Comparison of ENCODE assay signal across 21 cellular contexts in genomic region chr1:41853907-41854306, GRCh38.
DNase-seq lines count a peak whose midpoint lies in the region; ATAC-seq and TF ChIP-seq lines count a peak whose summit lies in the region.
"Had no signal": no experiment of that assay in that cellular context is flagged by ENCODE, and none has a peak within 500 bp of the region (broad histone marks: within the 10 kb centered on the region; RNA-seq: fewer than 3 reads in every experiment).

No MANE protein-coding gene starts in this region.

- no peak overlapping the region for H3K27ac ChIP-seq in mesenchymal stem cell (ENCODE audit: low read length, poor library complexity, severe bottlenecking)
- H3K27ac ChIP-seq: A549, GM23248, RWPE1 had no signal

- no peak overlapping the region for H3K9ac ChIP-seq in mesenchymal stem cell (ENCODE audit: low read length)
- H3K9ac ChIP-seq: GM23248 had no signal

- peaks cover 0 to 18% of the 10 kb centered on the region in 2 experiments for H3K27me3 ChIP-seq in mesenchymal stem cell (ENCODE audit: control insufficient read depth in 1 of 2, insufficient read depth in 1 of 2, low read length in 2 of 2)
- H3K27me3 ChIP-seq: MG63 had no signal

- H2AFZ ChIP-seq in mesenchymal stem cell (ENCODE audit: low read depth, low read length) = no peak overlapping the region
- H2AFZ ChIP-seq: GM23248 had no signal

- no peak overlapping the region for H2BK120ac ChIP-seq in mesenchymal stem cell (ENCODE audit: low read depth, low read length)

- peak; percentile 70 for DNase-seq in DMS 273 (lab: John Stamatoyannopoulos, UW; ENCODE audit: unreplicated experiment)
- DNase-seq in G401 (ENCODE audit: low spot score) = peak; percentile 86
- DNase-seq in NCI-H524 treated with DMSO at 0.1 percent for 48 hours (lab: John Stamatoyannopoulos, UW) = peak; percentile 41
- no peak for DNase-seq in mesenchymal stem cell
- no peak for DNase-seq in type B pancreatic cell (ENCODE audit: extremely low spot score, unreplicated experiment)
- DNase-seq in NCI-H1105 treated with DMSO at 0.1 percent for 48 hours (lab: John Stamatoyannopoulos, UW) = no peak
- DNase-seq: CD4-positive, alpha-beta memory T cell; COR-L47; DMS79; GM23248; H9; MG63; NCI-H2029; NCI-H2227 treated with DMSO at 0.1 percent for 48 hours; NCI-H510A treated with DMSO at 0.1 percent for 48 hours; SHP77 had no signal

- H2BK15ac ChIP-seq in mesenchymal stem cell (ENCODE audit: low read depth, poor library complexity, severe bottlenecking) = no peak overlapping the region

- no peak overlapping the region for H4K91ac ChIP-seq in mesenchymal stem cell (ENCODE audit: low read length)

- no peak overlapping the region for H3K18ac ChIP-seq in mesenchymal stem cell (ENCODE audit: low read depth in 1 of 2, low read length in 2 of 2)

- no peak overlapping the region for H3K23ac ChIP-seq in mesenchymal stem cell (ENCODE audit: low read length in 2 of 2)

- no peak overlapping the region for H2BK5ac ChIP-seq in mesenchymal stem cell (ENCODE audit: low read depth, low read length, poor library complexity, severe bottlenecking)

- peaks cover 5% of the 10 kb centered on the region for H3K9me3 Mint-ChIP-seq in type B pancreatic cell
- H3K9me3 Mint-ChIP-seq: H9 had no signal

- H3K36me3 ChIP-seq in mesenchymal stem cell (ENCODE audit: control insufficient read depth in 1 of 2, insufficient read depth in 2 of 2, low read depth in 1 of 2, low read length in 2 of 2) = no peaks in the 10 kb centered on the region
- H3K36me3 ChIP-seq: MG63 had no signal

- no peak overlapping the region for H3K4me2 ChIP-seq in mesenchymal stem cell (ENCODE audit: low read length, poor library complexity, severe bottlenecking)
- H3K4me2 ChIP-seq: A549 had no signal

- no peak overlapping the region for H3K4ac ChIP-seq in mesenchymal stem cell (ENCODE audit: low read depth in 1 of 2, low read length in 2 of 2)

- H3K79me1 ChIP-seq in mesenchymal stem cell (replicated peaks; ENCODE audit: low read length, poor library complexity, severe bottlenecking) = peaks cover 28% of the 10 kb centered on the region

- 92% methylated on average over 6 of the region's 6 CpGs for WGBS in mesenchymal stem cell

- H3K27ac Mint-ChIP-seq in type B pancreatic cell = no peak overlapping the region

- TF ChIP-seq CTCF in type B pancreatic cell (conservative IDR thresholded peaks at IDR 0.05) = no peak

- H3K36me3 Mint-ChIP-seq in type B pancreatic cell = peaks cover 8% of the 10 kb centered on the region

- H3K9me3 ChIP-seq in mesenchymal stem cell (ENCODE audit: control insufficient read depth, low read length) = no peaks in the 10 kb centered on the region
- H3K9me3 ChIP-seq: A549, MG63 had no signal

- no peak overlapping the region for H3K4me3 ChIP-seq in mesenchymal stem cell (ENCODE audit: insufficient read depth in 1 of 2, low read depth in 1 of 2, low read length in 2 of 2)
- H3K4me3 ChIP-seq: A549, GM23248, MG63 had no signal

- H3K27me3 Mint-ChIP-seq in type B pancreatic cell = peaks cover 17% of the 10 kb centered on the region
- H3K27me3 Mint-ChIP-seq: CD4-positive, alpha-beta memory T cell had no signal

- peaks cover 19% of the 10 kb centered on the region for H3K4me1 ChIP-seq in mesenchymal stem cell (ENCODE audit: control insufficient read depth, insufficient read depth, low read depth, low read length)

- H3K14ac ChIP-seq in mesenchymal stem cell (ENCODE audit: low read length in 2 of 2) = no peak overlapping the region

- no peak overlapping the region for H4K8ac ChIP-seq in mesenchymal stem cell (ENCODE audit: low read length)

- H3K4me1 Mint-ChIP-seq in type B pancreatic cell (ENCODE audit: unreplicated experiment) = peaks cover 14% of the 10 kb centered on the region

- ATAC-seq in GM21360 (IDR thresholded peaks at IDR 0.05; ENCODE audit: unreplicated experiment) = no peak
- no peak for ATAC-seq in GM18907 (IDR thresholded peaks at IDR 0.05; ENCODE audit: unreplicated experiment)
- ATAC-seq: A549, Panc1 had no signal

- peak overlapping the region in 1 of 2 experiments; percentile 57 for H2BK12ac ChIP-seq in mesenchymal stem cell (ENCODE audit: low read length in 2 of 2)

- H2AK5ac ChIP-seq in mesenchymal stem cell (ENCODE audit: low read length, severe bottlenecking) = peak overlapping the region; percentile 35

- H3K4me3 Mint-ChIP-seq in type B pancreatic cell = no peak overlapping the region
- H3K4me3 Mint-ChIP-seq: CD4-positive, alpha-beta memory T cell; H9 had no signal

- in situ Hi-C loops in G401 (cut with HindIII; ENCODE audit: low sequenced_read_pairs) = no loop called here

Comparison
In these comparisons a context has a peak if more than half of its experiments do, and no peak if none do; other contexts are left out.
1. DNase-seq: peak in DMS 273 (single experiment), G401 (single experiment) and NCI-H524 treated with DMSO at 0.1 percent for 48 hours (single experiment); none in mesenchymal stem cell (single experiment), type B pancreatic cell (single experiment) and NCI-H1105 treated with DMSO at 0.1 percent for 48 hours (single experiment).